Comparison of ENCODE assay signal across 1 cellular context in the genomic region with DNA sequence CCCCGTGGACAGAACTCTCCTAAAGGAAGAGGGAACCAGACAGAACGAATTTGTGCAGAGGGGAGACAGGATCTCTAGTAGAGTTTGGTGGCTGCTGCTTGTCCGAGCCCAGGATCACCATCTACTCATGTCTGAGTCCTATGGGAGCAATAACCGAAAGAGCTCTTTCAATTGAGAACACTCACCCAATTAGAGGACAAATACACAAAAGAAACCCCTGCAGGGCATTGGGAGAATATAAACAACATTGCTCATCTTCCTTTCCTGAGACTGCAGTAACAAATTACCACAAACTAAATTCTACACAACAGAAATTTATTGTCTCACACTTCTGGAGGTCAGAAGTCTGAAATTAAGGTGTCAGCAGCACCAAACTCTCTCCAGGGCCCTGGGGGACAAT.
TF ChIP-seq lines count a peak whose summit lies in the region.

No MANE protein-coding gene starts in this region.

TF ChIP-seq in HepG2, 621 proteins besides CTCF, POLR2A, EP300 and RAD21 (continued from another document):
- no peak for TF ChIP-seq LRRFIP1 (CRISPR knock-in tag; conservative IDR thresholded peaks at IDR 0.05)
- TF ChIP-seq MLLT10 (CRISPR knock-in tag; IDR thresholded peaks at IDR 0.05) = no peak
